Comparison of ENCODE assay signal across 1 cellular context in the genomic region with DNA sequence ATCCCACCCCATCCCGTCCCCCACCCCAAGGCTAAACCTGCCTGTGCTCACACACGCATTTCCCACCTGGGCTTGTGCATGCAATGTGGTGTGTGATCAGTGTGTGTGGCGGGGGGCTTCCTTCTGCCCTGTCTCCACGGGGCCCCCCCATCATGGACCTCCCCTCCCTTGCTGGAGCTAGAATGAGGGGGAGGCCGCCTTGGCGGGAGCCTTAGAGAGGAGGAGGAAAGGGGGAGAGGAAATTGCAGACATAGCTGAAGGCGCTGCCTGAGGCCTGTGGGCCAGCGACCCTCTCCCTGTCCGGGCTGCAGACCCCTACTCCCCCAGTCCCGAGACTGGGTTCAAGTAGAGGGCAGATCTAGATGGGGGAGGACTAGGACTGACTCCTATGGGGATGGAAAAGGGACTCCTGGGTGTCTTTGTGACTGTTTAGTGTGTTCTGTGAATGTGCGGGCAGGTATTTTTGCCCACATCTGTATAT.
TF ChIP-seq lines count a peak whose summit lies in the region.

No MANE protein-coding gene starts in this region.

TF ChIP-seq in GM12878, 131 proteins besides CTCF, POLR2A, EP300 and RAD21:
- TF ChIP-seq IRF4 (IDR thresholded peaks at IDR 0.05; ENCODE audit: low read depth, low read length): no peak
- TF ChIP-seq SP1 (IDR thresholded peaks at IDR 0.05; ENCODE audit: low read depth, low read length): no peak
- TF ChIP-seq CREB1 (IDR thresholded peaks at IDR 0.05; ENCODE audit: low read depth): no peak
- TF ChIP-seq NFYA (IDR thresholded peaks at IDR 0.05; ENCODE audit: borderline replicate concordance, low read depth, low read length): no peak
- TF ChIP-seq ZZZ3 (IDR thresholded peaks at IDR 0.05; ENCODE audit: control insufficient read depth, insufficient read length, low read depth): no peak
